In the genomic region with DNA sequence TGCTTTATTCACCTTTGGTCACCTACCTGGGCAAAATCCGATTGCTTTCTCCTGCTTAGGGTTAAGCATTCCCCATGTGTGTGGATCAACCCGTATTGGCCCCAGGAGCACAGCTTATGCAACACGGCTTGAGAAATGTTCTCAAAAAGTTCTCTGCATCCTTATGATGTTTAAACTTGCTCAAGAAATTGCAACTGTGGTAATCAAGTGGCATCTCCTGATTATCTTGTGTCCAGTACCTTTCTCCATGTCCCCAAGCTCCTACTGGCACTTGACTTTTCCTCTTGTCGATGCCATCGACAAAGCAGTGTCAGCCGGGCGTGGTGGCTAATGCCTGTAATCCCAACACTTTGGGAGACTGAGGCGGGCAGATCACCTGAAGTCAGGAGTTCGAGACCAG, we compare ENCODE assay signal across 17 cellular contexts. TPM values are rescaled to one million over a fixed set of nuclear protein-coding genes. Genes with fewer than 3 reads are reported as not detected.
DNase-seq lines count a peak whose midpoint lies in the region; ATAC-seq and TF ChIP-seq lines count a peak whose summit lies in the region.
"Had no signal": no experiment of that assay in that cellular context is flagged by ENCODE, and none has a peak within 500 bp of the region (broad histone marks: within the 10 kb centered on the region; RNA-seq: fewer than 3 reads in every experiment).

No MANE protein-coding gene starts in this region.

- H3K4me1 ChIP-seq in lower lobe of right lung (peaks cover 13% of the 10 kb centered on the region), subcutaneous abdominal adipose tissue (ENCODE audit: control insufficient read depth in 5 of 5, insufficient read depth in 5 of 5, low read length in 5 of 5) (peaks cover 3 to 36% (median 20%) of the 10 kb centered on the region in 5 donors), spleen (peaks cover 5 to 16% (median 14%) of the 10 kb centered on the region in 6 donors)

- intact Hi-C loops in lower lobe of right lung (cut with DNase I) (loop anchor here (5.0 kb wide), 1 partner anchor 183 kb away; a partner anchor contains a TSS), spleen (cut with DNase I; ENCODE audit: low total_unique reads) (no loop called here)

- 76 to 91% (median 82%) methylated on average over 9 of the region's 9 CpGs for WGBS in spleen, 5 donors

- DNase-seq in fibroblast of gingiva (ENCODE audit: low read depth) (peak; percentile 38), lower lobe of right lung (peak; percentile 50), spleen (no peak), GM13976 (ENCODE audit: low spot score) (no peak)
- no peak for DNase-seq in stimulated activated CD4-positive, alpha-beta T cell treated with anti-CD3 and anti-CD28 coated beads, Interleukin-15, amount 100 ng/mL, for 24 hours
- DNase-seq: ACHN; AML-193; CD4-positive, alpha-beta memory T cell; DMS153; DMS79; GDM1; HCEC 1CT; IMR-90 had no signal

- no peak overlapping the region for H3K9ac ChIP-seq in subcutaneous abdominal adipose tissue (ENCODE audit: low read length in 5 of 5)
- H3K9ac ChIP-seq: BLaER1 had no signal

- H3K4me3 ChIP-seq in lower lobe of right lung (no peak overlapping the region), subcutaneous abdominal adipose tissue (ENCODE audit: low read depth in 1 of 5, low read length in 5 of 5) (no peak overlapping the region), spleen (no peak overlapping the region)
- H3K4me3 ChIP-seq: BLaER1, GM23338 had no signal

- TF ChIP-seq CTCF in lower lobe of right lung (IDR thresholded peaks at IDR 0.05), result no peak
- TF ChIP-seq CTCF in spleen (IDR thresholded peaks at IDR 0.05 in 8 of 11, conservative IDR thresholded peaks at IDR 0.05 in 3 of 11), result no peak
- no peak for TF ChIP-seq CTCF in GM13976 (IDR thresholded peaks at IDR 0.05; ENCODE audit: borderline replicate concordance, control extremely low read depth, extremely low read depth, insufficient read depth, missing control alignments)

- no peaks in the 10 kb centered on the region for H3K27me3 ChIP-seq in lower lobe of right lung (ENCODE audit: low read depth)
- H3K27me3 ChIP-seq in subcutaneous abdominal adipose tissue (ENCODE audit: control insufficient read depth in 5 of 5, insufficient read depth in 4 of 5, low read length in 5 of 5), result peaks cover 0 to 6% (median 2%) of the 10 kb centered on the region in 5 donors
- peaks cover 0 to 20% (median 0%) of the 10 kb centered on the region in 7 donors for H3K27me3 ChIP-seq in spleen (replicated peaks in 1 of 7)
- H3K27me3 ChIP-seq: BLaER1 had no signal

- H3K9me3 ChIP-seq in lower lobe of right lung (no peaks in the 10 kb centered on the region), subcutaneous abdominal adipose tissue (ENCODE audit: control insufficient read depth in 5 of 5, low read length in 5 of 5) (no peaks in the 10 kb centered on the region), spleen (no peaks in the 10 kb centered on the region)
- H3K9me3 ChIP-seq: BLaER1 had no signal

- TF ChIP-seq POLR2A in spleen (IDR thresholded peaks at IDR 0.05), result no peak

- H3K36me3 ChIP-seq in lower lobe of right lung (no peaks in the 10 kb centered on the region), subcutaneous abdominal adipose tissue (ENCODE audit: control insufficient read depth in 5 of 5, insufficient read depth in 5 of 5, low read length in 5 of 5) (no peaks in the 10 kb centered on the region), spleen (no peaks in the 10 kb centered on the region)
- H3K36me3 ChIP-seq: BLaER1 had no signal

- ATAC-seq in lower lobe of right lung, result peak; percentile 74 to 77
- ATAC-seq: GM23338 had no signal

- in situ Hi-C loops in GM13976 (cut with MboI; ENCODE audit: low sequenced_read_pairs, unreplicated experiment), result loop anchor here (5.0 kb wide), 1 partner anchor 98 kb away; no protein-coding TSS in a partner anchor

- H3K27ac ChIP-seq in lower lobe of right lung (no peak overlapping the region), subcutaneous abdominal adipose tissue (ENCODE audit: low read depth, low read length) (peak overlapping the region; percentile 70), spleen (no peak overlapping the region)
- H3K27ac ChIP-seq: BLaER1 had no signal

RNA-seq across cellular contexts. Expression of a gene that starts 4.7 kb away (rescaled TPM):
- total RNA-seq in lower lobe of right lung (3.4 TPM), spleen (1 to 10 TPM in 6 of 7 donors, not detected in 1; 3.0 to 8.7 (median 4.2) TPM)
- polyA plus RNA-seq in spleen, result 1 to 10 TPM; 2.2 to 4.8 (median 3.3) TPM
- total RNA-seq: CD4-positive, alpha-beta memory T cell; Daoy; GM23338; IMR-90 had no signal
- polyA plus RNA-seq: CD4-positive, alpha-beta memory T cell; GM23338; IMR-90 had no signal

RNA-seq across cellular contexts. Expression of a gene that starts 12.3 kb away (rescaled TPM):
- total RNA-seq in lower lobe of right lung, result 327 TPM
- total RNA-seq in spleen, result 10 to 100 TPM; 21.0 to 56.3 (median 40.1) TPM
- 1 to 10 TPM; 2.1 to 8.3 (median 5.9) TPM for polyA plus RNA-seq in spleen

RNA-seq across cellular contexts. Expression of a gene that starts 48.3 kb away (rescaled TPM):
- 45.4 TPM for total RNA-seq in lower lobe of right lung
- total RNA-seq in spleen, result 10 to 100 TPM; 45.0 to 54.4 (median 50.1) TPM
- polyA plus RNA-seq in spleen, result 10 to 100 TPM; 81.7 to 96.1 (median 92.5) TPM

Comparison
In these comparisons a context has a peak if more than half of its experiments do, and no peak if none do; other contexts are left out.
1. DNase-seq: peak in fibroblast of gingiva (single experiment) and lower lobe of right lung (single experiment); none in stimulated activated CD4-positive, alpha-beta T cell treated with anti-CD3 and anti-CD28 coated beads, Interleukin-15, amount 100 ng/mL, for 24 hours (single experiment), spleen (single experiment) and GM13976 (single experiment).